ENCODE assay signal across 23 cellular contexts in genomic region chr10:73839276-73839966, GRCh38.
"Had no signal": no experiment of that assay in that cellular context is flagged by ENCODE, and none has a peak within 500 bp of the region (broad histone marks: within the 10 kb centered on the region; RNA-seq: fewer than 3 reads in every experiment).

No MANE protein-coding gene starts in this region.

- H3K27me3 ChIP-seq: esophagus muscularis mucosa, foreskin keratinocyte, gastroesophageal sphincter, heart right ventricle, neutrophil, sigmoid colon, stomach, testis, tibial artery had no signal

- H3K27ac ChIP-seq: coronary artery, esophagus muscularis mucosa, foreskin keratinocyte, heart right ventricle, lower lobe of right lung, neutrophil, parathyroid adenoma, stomach, testis, tibial artery had no signal

- H3K79me2 ChIP-seq: parathyroid adenoma had no signal

- H3K4me1 ChIP-seq: foreskin keratinocyte, lower lobe of right lung, parathyroid adenoma, testis had no signal

- DNase-seq: dermis blood vessel endothelial cell; effector memory CD8-positive, alpha-beta T cell; glutamatergic neuron; heart right ventricle; hippocampal formation; islet precursor cell; left ventricle myocardium superior; lower lobe of right lung; natural killer cell; sigmoid colon; stimulated activated CD4-positive, alpha-beta T cell treated with anti-CD3 and anti-CD28 coated beads, Interleukin-2, amount 100 ng/mL, for 24 hours; stimulated activated CD4-positive, alpha-beta T cell treated with anti-CD3 and anti-CD28 coated beads, Interleukin-4, amount 100 ng/mL, for 24 hours; stimulated activated naive CD4-positive, alpha-beta T cell treated with Interleukin-2 at 50 U/mL for 16 hours; stomach; testis; tibial artery had no signal

- H3K9me3 ChIP-seq: esophagus muscularis mucosa, gastroesophageal sphincter, heart right ventricle, lower lobe of right lung, neutrophil, sigmoid colon, stomach, testis, tibial artery had no signal

- H3K4me3 ChIP-seq: coronary artery, esophagus muscularis mucosa, gastroesophageal sphincter, heart right ventricle, lower lobe of right lung, sigmoid colon, stomach, testis, tibial artery had no signal

- ATAC-seq: effector memory CD8-positive, alpha-beta T cell; gastroesophageal sphincter; left ventricle myocardium superior; lower lobe of right lung; natural killer cell; stimulated activated effector memory CD8-positive, alpha-beta T cell treated with anti-CD3 and anti-CD28 coated beads, Interleukin-12 subunit alpha, Interleukin-12 subunit beta, amount 100 ng/mL, for 72 hours had no signal

- H3K9ac ChIP-seq: parathyroid adenoma had no signal

- H2AFZ ChIP-seq: parathyroid adenoma had no signal
